8 cellular contexts compared by ENCODE assay signal in the genomic region with DNA sequence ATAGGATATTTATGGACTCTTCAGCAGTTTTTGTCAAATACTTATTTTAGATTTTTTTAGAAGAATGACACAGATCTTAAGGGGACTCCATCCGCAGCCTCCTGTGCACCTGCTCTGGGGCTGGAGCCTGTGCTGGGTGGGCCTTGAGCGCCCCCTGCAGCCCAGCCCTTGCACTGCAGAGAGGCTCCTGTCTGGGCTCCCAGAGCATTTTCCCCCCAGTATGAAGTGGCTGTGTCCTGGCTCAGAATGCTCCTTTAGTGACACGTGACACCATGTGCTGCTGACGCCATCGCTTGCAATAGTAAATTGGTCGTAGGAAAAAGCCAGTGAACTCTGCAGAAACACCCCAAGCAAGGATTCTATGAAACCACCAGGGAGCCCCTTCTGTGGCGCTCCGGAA.
DNase-seq lines count a peak whose midpoint lies in the region; TF ChIP-seq lines count a peak whose summit lies in the region.
"Not testable (repeated sequence)": the region's sequence is repeated elsewhere in the genome, so short reads cannot be mapped to it uniquely, and the experiment has no call there.

No MANE protein-coding gene starts in this region.

- not testable (repeated sequence) for TF ChIP-seq EP300 in stomach (IDR thresholded peaks at IDR 0.05)

- not testable (repeated sequence) for H3K4me2 ChIP-seq in PC-9; osteoblast (ENCODE audit: insufficient read depth, low read length)

- H3K27me3 ChIP-seq in PC-9 (ENCODE audit: insufficient read depth, low read depth); osteoblast (ENCODE audit: insufficient read depth, low read length); stomach: not testable (repeated sequence)

- H3K79me2 ChIP-seq in PC-9 (ENCODE audit: low read depth); osteoblast (ENCODE audit: insufficient read depth, low read length): not testable (repeated sequence)

- in situ Hi-C loops in KBM-7 (cut with MboI; ENCODE audit: low pct_unique_long_range_greater_than_20kb, low sequenced_read_pairs): not testable (repeated sequence)

- peak; percentile 40 for DNase-seq in DMS 273 (lab: John Stamatoyannopoulos, UW; ENCODE audit: unreplicated experiment)
- DNase-seq in KBM-7: peak; percentile 78
- not testable (repeated sequence) for DNase-seq in PC-9, stomach
- DNase-seq in activated CD4-positive, CD25-positive, alpha-beta regulatory T cell treated with anti-CD3 and anti-CD28 coated beads, Interleukin-2, amount 50 U/mL, for 72 hours: peak; percentile 50
- DNase-seq in activated T-helper 9 cell treated with anti-CD3 and anti-CD28 coated beads, Interleukin-2, amount 50 U/mL, for 16 hours (ENCODE audit: low read depth): peak; percentile 35
- peak; percentile 21 to 66 for DNase-seq in erythroblast (lab: John Stamatoyannopoulos, UW)
- DNase-seq in osteoblast (ENCODE audit: insufficient read length, low spot score, missing footprints): peak; percentile 55

- not testable (repeated sequence) for H4K20me1 ChIP-seq in PC-9 (ENCODE audit: insufficient read depth); osteoblast (ENCODE audit: insufficient read depth, low read length)

- not testable (repeated sequence) for H3K36me3 ChIP-seq in PC-9 (ENCODE audit: low read depth); osteoblast (ENCODE audit: insufficient read depth, low read length); stomach

- TF ChIP-seq CTCF in PC-9 (conservative IDR thresholded peaks at IDR 0.05) (peak; percentile 62), osteoblast (IDR thresholded peaks at IDR 0.05; ENCODE audit: extremely low read depth, low read depth, low read length) (peak; percentile 62), stomach (IDR thresholded peaks at IDR 0.05) (peak in 4 of 7 experiments; percentile 14 to 48 (median 44))

- 29 to 53% (median 47%) methylated on average over 4 to 8 of the region's 8 CpGs for WGBS in stomach, 5 donors

- POLR2A ChIA-PET in PC-9 (lab: Charles Lee; ENCODE audit: unreplicated experiment): not testable (repeated sequence)

- not testable (repeated sequence) for H3K9me2 ChIP-seq in PC-9 (ENCODE audit: insufficient read depth)

- H3K4me1 ChIP-seq in PC-9 (replicated peaks; ENCODE audit: insufficient read depth); osteoblast (ENCODE audit: insufficient read depth, low read length); stomach: not testable (repeated sequence)

- H3K4me3 ChIP-seq in PC-9; osteoblast (ENCODE audit: insufficient read depth, low read length); stomach: not testable (repeated sequence)

- not testable (repeated sequence) for BruUV-seq in PC-9 (replicated peaks; lab: Mats Ljungman, UMichigan)

- not testable (repeated sequence) for H2AFZ ChIP-seq in PC-9; osteoblast (ENCODE audit: low read length)

- TF ChIP-seq POLR2A in erythroblast (IDR thresholded peaks at IDR 0.05; ENCODE audit: low read length); stomach (IDR thresholded peaks at IDR 0.05): not testable (repeated sequence)

- H3K9me3 ChIP-seq in PC-9 (ENCODE audit: insufficient read depth, low read depth); osteoblast (ENCODE audit: low read depth, low read length); stomach: not testable (repeated sequence)

- CTCF ChIA-PET in PC-9 (lab: Charles Lee): not testable (repeated sequence)

- intact Hi-C loops in PC-9 (cut with micrococcal nuclease; ENCODE audit: unreplicated experiment); stomach (cut with DNase I; ENCODE audit: low total_unique reads): not testable (repeated sequence)

- H3K27ac ChIP-seq in PC-9; osteoblast (ENCODE audit: low read depth, low read length); stomach: not testable (repeated sequence)

- not testable (repeated sequence) for H3F3A ChIP-seq in PC-9 (ENCODE audit: insufficient read depth, low read depth)
